ENCODE assay signal across 1 cellular context in genomic region chr7:158924956-158925355, GRCh38.
TF ChIP-seq lines count a peak whose summit lies in the region.

No MANE protein-coding gene starts in this region.

TF ChIP-seq in HepG2, 621 proteins besides CTCF, POLR2A, EP300 and RAD21:
- TF ChIP-seq NFE2L1 (CRISPR knock-in tag; IDR thresholded peaks at IDR 0.05; ENCODE audit: borderline replicate concordance) (no peak), ZNF713 (CRISPR knock-in tag; IDR thresholded peaks at IDR 0.05) (no peak), ZNF547 (CRISPR knock-in tag; IDR thresholded peaks at IDR 0.05) (no peak), ZNF781 (CRISPR knock-in tag; IDR thresholded peaks at IDR 0.05; ENCODE audit: borderline replicate concordance, not compliant biosample characterization) (no peak), ZSCAN25 (CRISPR knock-in tag; IDR thresholded peaks at IDR 0.05) (no peak), NFATC3 (CRISPR knock-in tag; IDR thresholded peaks at IDR 0.05) (no peak), NFIB (CRISPR knock-in tag; IDR thresholded peaks at IDR 0.05; ENCODE audit: borderline replicate concordance) (no peak), MEIS2 (CRISPR knock-in tag; IDR thresholded peaks at IDR 0.05) (no peak), ZNF124 (CRISPR knock-in tag; IDR thresholded peaks at IDR 0.05) (no peak), ZNF772 (CRISPR knock-in tag; IDR thresholded peaks at IDR 0.05) (no peak), MEF2D (CRISPR knock-in tag; IDR thresholded peaks at IDR 0.05) (no peak), CBX5 (CRISPR knock-in tag; IDR thresholded peaks at IDR 0.05; ENCODE audit: borderline replicate concordance) (no peak)
- TF ChIP-seq, protein P1, sequence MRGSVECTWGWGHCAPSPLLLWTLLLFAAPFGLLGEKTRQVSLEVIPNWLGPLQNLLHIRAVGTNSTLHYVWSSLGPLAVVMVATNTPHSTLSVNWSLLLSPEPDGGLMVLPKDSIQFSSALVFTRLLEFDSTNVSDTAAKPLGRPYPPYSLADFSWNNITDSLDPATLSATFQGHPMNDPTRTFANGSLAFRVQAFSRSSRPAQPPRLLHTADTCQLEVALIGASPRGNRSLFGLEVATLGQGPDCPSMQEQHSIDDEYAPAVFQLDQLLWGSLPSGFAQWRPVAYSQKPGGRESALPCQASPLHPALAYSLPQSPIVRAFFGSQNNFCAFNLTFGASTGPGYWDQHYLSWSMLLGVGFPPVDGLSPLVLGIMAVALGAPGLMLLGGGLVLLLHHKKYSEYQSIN (CRISPR knock-in tag; IDR thresholded peaks at IDR 0.05; ENCODE audit: borderline replicate concordance) = no peak
- TF ChIP-seq, protein P2, sequence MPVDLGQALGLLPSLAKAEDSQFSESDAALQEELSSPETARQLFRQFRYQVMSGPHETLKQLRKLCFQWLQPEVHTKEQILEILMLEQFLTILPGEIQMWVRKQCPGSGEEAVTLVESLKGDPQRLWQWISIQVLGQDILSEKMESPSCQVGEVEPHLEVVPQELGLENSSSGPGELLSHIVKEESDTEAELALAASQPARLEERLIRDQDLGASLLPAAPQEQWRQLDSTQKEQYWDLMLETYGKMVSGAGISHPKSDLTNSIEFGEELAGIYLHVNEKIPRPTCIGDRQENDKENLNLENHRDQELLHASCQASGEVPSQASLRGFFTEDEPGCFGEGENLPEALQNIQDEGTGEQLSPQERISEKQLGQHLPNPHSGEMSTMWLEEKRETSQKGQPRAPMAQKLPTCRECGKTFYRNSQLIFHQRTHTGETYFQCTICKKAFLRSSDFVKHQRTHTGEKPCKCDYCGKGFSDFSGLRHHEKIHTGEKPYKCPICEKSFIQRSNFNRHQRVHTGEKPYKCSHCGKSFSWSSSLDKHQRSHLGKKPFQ (CRISPR knock-in tag; IDR thresholded peaks at IDR 0.05; ENCODE audit: insufficient replicate concordance) = no peak
TF ChIP-seq in HepG2: peak in this region for 0.
